In the genomic region with DNA sequence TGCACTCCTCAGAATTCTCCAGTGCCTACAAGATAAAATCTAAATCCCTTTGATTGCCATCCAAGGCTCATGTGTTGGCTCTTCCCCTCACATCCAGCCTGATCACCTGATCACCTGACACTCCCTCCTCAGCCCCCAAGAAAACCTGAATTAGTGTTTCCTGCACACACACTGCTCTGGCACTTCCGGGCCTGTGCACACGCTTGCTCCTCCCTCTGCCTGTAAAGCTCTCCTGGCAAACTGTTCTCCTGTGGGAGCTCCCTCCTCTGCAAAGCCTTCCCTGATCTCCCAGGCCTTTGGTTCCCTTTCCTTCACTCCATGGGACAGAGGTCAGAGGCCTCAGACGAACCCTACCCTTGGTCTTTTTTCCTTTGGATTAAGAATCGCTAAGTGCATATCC, we compare ENCODE assay signal across 17 cellular contexts.
"Had no signal": no experiment of that assay in that cellular context is flagged by ENCODE, and none has a peak within 500 bp of the region (broad histone marks: within the 10 kb centered on the region; RNA-seq: fewer than 3 reads in every experiment).

No MANE protein-coding gene starts in this region.

- H3K27ac ChIP-seq: colonic mucosa, lower lobe of right lung, psoas muscle, sigmoid colon, SK-N-MC had no signal

- H3K4me1 ChIP-seq: colonic mucosa, lower lobe of right lung, psoas muscle, sigmoid colon had no signal

- H3K27me3 ChIP-seq: sigmoid colon had no signal

- H3K9me3 Mint-ChIP-seq: activated B cell treated with CpG ODN at 0.5 μM for 24 hours; activated CD4-positive, alpha-beta T cell treated with anti-CD3 and anti-CD28 coated beads, Interleukin-2, amount 10 ng/mL, durations not matched to agents 24 days and 14 days; natural killer cell treated with Interleukin-12 subunit alpha and Interleukin-12 subunit beta and Interleukin-15 and Interleukin-18, amount 100 ng/mL, for 72 hours had no signal

- H3K4me3 Mint-ChIP-seq: activated B cell treated with CpG ODN at 0.5 μM for 24 hours; activated CD4-positive, alpha-beta T cell treated with anti-CD3 and anti-CD28 coated beads, Interleukin-2, amount 10 ng/mL, durations not matched to agents 24 days and 14 days; natural killer cell treated with Interleukin-12 subunit alpha and Interleukin-12 subunit beta and Interleukin-15 and Interleukin-18, amount 100 ng/mL, for 72 hours; type B pancreatic cell had no signal

- ATAC-seq: lower lobe of right lung; natural killer cell treated with Interleukin-12 subunit alpha and Interleukin-12 subunit beta and Interleukin-15 and Interleukin-18, amount 100 ng/mL, for 72 hours; psoas muscle had no signal

- H3K27me3 Mint-ChIP-seq: activated B cell treated with CpG ODN at 0.5 μM for 24 hours; activated CD4-positive, alpha-beta T cell treated with anti-CD3 and anti-CD28 coated beads, Interleukin-2, amount 10 ng/mL, durations not matched to agents 24 days and 14 days; natural killer cell treated with Interleukin-12 subunit alpha and Interleukin-12 subunit beta and Interleukin-15 and Interleukin-18, amount 100 ng/mL, for 72 hours; type B pancreatic cell had no signal

- DNase-seq: activated B cell treated with CpG ODN at 0.5 μM for 24 hours; activated CD4-positive, alpha-beta T cell treated with anti-CD3 and anti-CD28 coated beads, Interleukin-2, amount 10 ng/mL, durations not matched to agents 24 days and 14 days; activated gamma-delta T cell; activated T-cell treated with anti-CD3 and anti-CD28 coated beads, Interleukin-2, amount 50 U/mL, for 1 hour; colonic mucosa; effector CD4-positive, alpha-beta T cell; hippocampal formation; kidney glomerular epithelial cell; lower lobe of right lung; psoas muscle; sigmoid colon; stimulated activated naive CD4-positive, alpha-beta T cell treated with Interleukin-2 at 50 U/mL for 16 hours; T-helper 1 cell had no signal

- H3K36me3 Mint-ChIP-seq: natural killer cell treated with Interleukin-12 subunit alpha and Interleukin-12 subunit beta and Interleukin-15 and Interleukin-18, amount 100 ng/mL, for 72 hours had no signal

- H3K27ac Mint-ChIP-seq: activated B cell treated with CpG ODN at 0.5 μM for 24 hours; activated CD4-positive, alpha-beta T cell treated with anti-CD3 and anti-CD28 coated beads, Interleukin-2, amount 10 ng/mL, durations not matched to agents 24 days and 14 days; type B pancreatic cell had no signal

- FAIRE-seq: endothelial cell of umbilical vein had no signal
